ENCODE assay signal across 8 cellular contexts in the genomic region with DNA sequence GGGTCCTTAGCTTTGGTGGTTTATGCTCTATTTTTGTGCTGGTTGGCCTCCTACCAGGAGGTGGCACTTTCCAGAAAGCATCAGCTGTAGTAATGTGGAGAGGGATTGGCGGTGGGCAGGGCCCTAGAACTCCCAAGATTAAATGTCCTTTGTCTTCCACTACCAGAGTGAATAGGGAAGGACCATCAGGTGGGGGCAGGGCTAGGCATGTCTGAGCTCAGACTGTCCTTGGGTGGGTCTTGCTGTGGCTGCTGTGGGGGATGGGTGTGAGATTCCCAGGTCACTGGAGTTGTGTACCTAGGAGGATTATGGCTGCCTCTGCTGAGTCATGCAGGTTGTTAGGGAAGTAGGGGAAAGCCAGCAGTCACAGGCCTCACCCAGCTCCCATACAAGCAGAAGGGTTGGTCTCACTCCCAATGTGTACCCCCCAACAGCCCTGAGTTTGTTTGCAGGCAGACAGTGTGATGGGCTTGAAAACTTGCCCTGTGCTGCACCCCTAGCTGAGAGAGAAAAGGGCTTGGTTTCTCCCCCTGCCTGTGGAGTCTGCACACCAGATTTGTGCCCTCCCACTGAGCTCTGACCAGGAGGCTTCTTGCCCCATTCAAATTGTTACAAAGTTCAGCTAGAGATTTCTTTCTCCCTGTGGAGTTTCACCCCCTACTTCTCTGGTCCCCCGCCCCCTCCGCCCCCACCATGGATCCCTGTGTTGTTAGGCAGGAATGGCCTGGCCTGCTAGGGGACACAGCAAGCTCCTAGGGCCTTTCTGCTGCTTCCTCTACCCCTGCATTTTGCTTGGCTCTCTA.
A peak's percentile ranks its signal among the peaks of the same experiment; 100 is the strongest.
DNase-seq lines count a peak whose midpoint lies in the region; ATAC-seq, FAIRE-seq and TF ChIP-seq lines count a peak whose summit lies in the region.
"Not testable (repeated sequence)": the region's sequence is repeated elsewhere in the genome, so short reads cannot be mapped to it uniquely, and the experiment has no call there.

No MANE protein-coding gene starts in this region.

- BruUV-seq in PC-3 (replicated peaks; lab: Mats Ljungman, UMichigan), result not testable (repeated sequence)

- H3K9me2 ChIP-seq in PC-3 (replicated peaks; ENCODE audit: low read length), result not testable (repeated sequence)

- H4K20me1 ChIP-seq in PC-3 (ENCODE audit: low read length); astrocyte (ENCODE audit: insufficient read depth, low read length): not testable (repeated sequence)

- H3K9ac ChIP-seq in PC-3 (ENCODE audit: low read length), result peak overlapping the region; percentile 12; the same call in 1 of the 2 replicates
- not testable (repeated sequence) for H3K9ac ChIP-seq in astrocyte (ENCODE audit: low read length)
- H3K9ac ChIP-seq in endodermal cell (ENCODE audit: extremely low read depth, low read length, poor library complexity, severe bottlenecking), result peak overlapping the region; percentile 70

- not testable (repeated sequence) for H3K27me3 ChIP-seq in HL-60 (ENCODE audit: insufficient read depth, poor library complexity, severe bottlenecking); PC-3 (ENCODE audit: low read length); astrocyte (ENCODE audit: insufficient read depth, low read length); endodermal cell (ENCODE audit: control insufficient read depth, insufficient read depth, low read length, poor library complexity, severe bottlenecking); small intestine (ENCODE audit: control insufficient read depth in 2 of 2, insufficient read depth in 2 of 2, low read length in 2 of 2)

- TF ChIP-seq CTCF in A549 (IDR thresholded peaks at IDR 0.05); HL-60 (IDR thresholded peaks at IDR 0.05; ENCODE audit: insufficient read depth, low read length); PC-3 (conservative IDR thresholded peaks at IDR 0.05; ENCODE audit: low read depth, low read length); astrocyte (IDR thresholded peaks at IDR 0.05; ENCODE audit: insufficient read depth, low read depth, low read length); mucosa of descending colon (IDR thresholded peaks at IDR 0.05): not testable (repeated sequence)
- peak; percentile 57 for TF ChIP-seq CTCF in endodermal cell (conservative IDR thresholded peaks at IDR 0.05)

- not testable (repeated sequence) for TF ChIP-seq EP300 in A549 (IDR thresholded peaks at IDR 0.05)

- H3K4me3 Mint-ChIP-seq in astrocyte (ENCODE audit: unreplicated experiment), result not testable (repeated sequence)
- peak overlapping the region; percentile 41 for H3K4me3 Mint-ChIP-seq in endodermal cell

- H3K27ac Mint-ChIP-seq in astrocyte (ENCODE audit: unreplicated experiment) (peak overlapping the region; percentile 62), endodermal cell (peak overlapping the region; percentile 99)

- not testable (repeated sequence) for H3F3A ChIP-seq in PC-3 (ENCODE audit: low read length, unreplicated experiment)

- DNase-seq in A549 (ENCODE audit: low read depth in 1 of 2, low spot score in 1 of 2) (peak in 1 of 2 experiments; percentile 12), HL-60 (ENCODE audit: low read depth in 1 of 2, low spot score in 1 of 2) (peak in 1 of 2 experiments; percentile 23), endodermal cell (peak; percentile 93), islet precursor cell (peak; percentile 45), mucosa of descending colon (peak; percentile 61 to 71 (median 63)), small intestine (peak; percentile 26)
- not testable (repeated sequence) for DNase-seq in PC-3; astrocyte (ENCODE audit: low read depth)

- H3K4me1 ChIP-seq in A549 (peaks cover 11% of the 10 kb centered on the region), endodermal cell (ENCODE audit: control insufficient read depth, insufficient read depth, low read length) (peaks cover 16% of the 10 kb centered on the region)
- H3K4me1 ChIP-seq in PC-3 (ENCODE audit: insufficient read depth, low read length); astrocyte (ENCODE audit: insufficient read depth, low read length); mucosa of descending colon (ENCODE audit: low read depth); small intestine (ENCODE audit: control insufficient read depth in 2 of 2, insufficient read depth in 1 of 2, low read depth in 1 of 2, low read length in 1 of 2): not testable (repeated sequence)

- not testable (repeated sequence) for H3K27me3 Mint-ChIP-seq in astrocyte (ENCODE audit: low read depth, unreplicated experiment); endodermal cell (ENCODE audit: insufficient read depth)

- 100% methylated on average over 1 of the region's 3 CpGs for WGBS in A549 (ENCODE audit: missing lambda C conversion rate)
- WGBS in endodermal cell (ENCODE audit: insufficient coverage in 1 of 2, insufficient read length in 1 of 2), 2 experiments, result 48 to 83% methylated on average over 1 to 3 of the region's 3 CpGs
- WGBS in small intestine, 3 donors, result 86 to 94% (median 90%) methylated on average over 3 of the region's 3 CpGs

- H3K4me2 ChIP-seq in A549, result peak overlapping the region; percentile 30; the same call in 1 of the 3 replicates
- H3K4me2 ChIP-seq in PC-3 (ENCODE audit: low read length); astrocyte (ENCODE audit: low read length): not testable (repeated sequence)

- not testable (repeated sequence) for H2AFZ ChIP-seq in PC-3 (ENCODE audit: low read length); astrocyte (ENCODE audit: low read depth, low read length)

- peaks cover 11% of the 10 kb centered on the region for H3K36me3 ChIP-seq in PC-3 (ENCODE audit: low read depth, low read length)
- H3K36me3 ChIP-seq in astrocyte (ENCODE audit: insufficient read depth, low read length); endodermal cell (ENCODE audit: control insufficient read depth, insufficient read depth, low read length); mucosa of descending colon (ENCODE audit: low read depth); small intestine (ENCODE audit: control insufficient read depth in 2 of 2, insufficient read depth in 2 of 2, low read length in 2 of 2): not testable (repeated sequence)

- H3K4me1 Mint-ChIP-seq in astrocyte (ENCODE audit: low read depth, unreplicated experiment), result not testable (repeated sequence)
- peaks cover 33% of the 10 kb centered on the region for H3K4me1 Mint-ChIP-seq in endodermal cell

- H3K9me3 ChIP-seq in A549; PC-3 (ENCODE audit: low read length); astrocyte (ENCODE audit: insufficient read depth, low read depth, low read length); mucosa of descending colon; small intestine (ENCODE audit: control insufficient read depth, low read depth): not testable (repeated sequence)
- peaks cover 29% of the 10 kb centered on the region for H3K9me3 ChIP-seq in endodermal cell (ENCODE audit: control insufficient read depth, low read length)

- not testable (repeated sequence) for H3K9me3 Mint-ChIP-seq in astrocyte (ENCODE audit: unreplicated experiment)
- H3K9me3 Mint-ChIP-seq in endodermal cell, result peaks cover 47% of the 10 kb centered on the region

- H3K4me3 ChIP-seq in A549; HL-60 (replicated peaks; ENCODE audit: insufficient read depth, low read length); PC-3 (ENCODE audit: low read length); astrocyte (ENCODE audit: insufficient read depth, low read depth, low read length); mucosa of descending colon; small intestine (ENCODE audit: low read depth in 1 of 2, low read length in 2 of 2): not testable (repeated sequence)
- H3K4me3 ChIP-seq in endodermal cell (ENCODE audit: low read length), result peak overlapping the region; percentile 54

- ATAC-seq in A549, PC-3: not testable (repeated sequence)
- ATAC-seq in mucosa of descending colon, result peak; percentile 56

- intact Hi-C loops in PC-3 (cut with micrococcal nuclease); mucosa of descending colon (cut with DNase I, micrococcal nuclease): not testable (repeated sequence)

- FAIRE-seq in A549 (lab: Jason Lieb, UNC); astrocyte (lab: Jason Lieb, UNC); small intestine (lab: Jason Lieb, UNC): not testable (repeated sequence)

- TF ChIP-seq POLR2A in A549 (IDR thresholded peaks at IDR 0.05; ENCODE audit: low read length), result not testable (repeated sequence)

- not testable (repeated sequence) for TF ChIP-seq RAD21 in A549 (conservative IDR thresholded peaks at IDR 0.05 in 1 of 2, IDR thresholded peaks at IDR 0.05 in 1 of 2)

- H3K27ac ChIP-seq in A549 (peak overlapping the region; percentile 53 to 71), HL-60 (replicated peaks) (peak overlapping the region; percentile 17; the same call in 1 of the 2 replicates), endodermal cell (ENCODE audit: low read depth, low read length) (peak overlapping the region; percentile 71)
- H3K27ac ChIP-seq in PC-3 (ENCODE audit: low read length); astrocyte (ENCODE audit: low read depth, low read length); small intestine (ENCODE audit: low read depth in 1 of 2, low read length in 1 of 2): not testable (repeated sequence)

- POLR2A ChIA-PET in A549 (lab: Yijun Ruan, JAX); PC-3 (lab: Charles Lee; ENCODE audit: unreplicated experiment): not testable (repeated sequence)

- H3K79me2 ChIP-seq in PC-3 (ENCODE audit: low read length); astrocyte (ENCODE audit: insufficient read depth, low read length): not testable (repeated sequence)

- H3K36me3 Mint-ChIP-seq in astrocyte (ENCODE audit: low read depth, unreplicated experiment), result not testable (repeated sequence)
- H3K36me3 Mint-ChIP-seq in endodermal cell (ENCODE audit: low read depth), result peaks cover 59% of the 10 kb centered on the region

- CTCF ChIA-PET in A549 (lab: Yijun Ruan, JAX), result interaction anchor here (0.7 to 1.5 kb wide), 3 partner anchors 9 to 54 kb away, joined by 3 read pairs; no protein-coding TSS in a partner anchor
- CTCF ChIA-PET in PC-3 (lab: Charles Lee), result not testable (repeated sequence)
